In genomic region chr19:1259873-1260748, GRCh38 we compare ENCODE assay signal across 7 cellular contexts. TPM values are rescaled to one million over a fixed set of nuclear protein-coding genes. Genes with fewer than 3 reads are reported as not detected.
DNase-seq lines count a peak whose midpoint lies in the region; ATAC-seq, FAIRE-seq and TF ChIP-seq lines count a peak whose summit lies in the region.

No MANE protein-coding gene starts in this region.

- H3K27ac ChIP-seq in left ventricle myocardium inferior (replicated peaks) (peak overlapping the region; percentile 100), skeletal muscle tissue (ENCODE audit: low read depth, low read length) (peak overlapping the region; percentile 89)

- peak overlapping the region; percentile 93 for H3K27ac Mint-ChIP-seq in activated T-helper 2 cell treated with anti-CD3 and anti-CD28 coated beads, Interferon-gamma antibody, Interleukin-2, Interleukin-4, amounts not matched to agents 10 μg/mL and 5 μg/mL and 100 μg/mL, durations not matched to agents 14 hours and 24 hours and 36 hours

- peaks cover 38% of the 10 kb centered on the region for H3K4me1 Mint-ChIP-seq in activated T-helper 2 cell treated with anti-CD3 and anti-CD28 coated beads, Interferon-gamma antibody, Interleukin-2, Interleukin-4, amounts not matched to agents 10 μg/mL and 5 μg/mL and 100 μg/mL, durations not matched to agents 14 hours and 24 hours and 36 hours (ENCODE audit: low read depth)

- TF ChIP-seq CTCF in left ventricle myocardium inferior (IDR thresholded peaks at IDR 0.05; ENCODE audit: borderline replicate concordance) = no peak

- peak overlapping the region; percentile 82 for H3K4me3 Mint-ChIP-seq in activated T-helper 2 cell treated with anti-CD3 and anti-CD28 coated beads, Interferon-gamma antibody, Interleukin-2, Interleukin-4, amounts not matched to agents 10 μg/mL and 5 μg/mL and 100 μg/mL, durations not matched to agents 14 hours and 24 hours and 36 hours (ENCODE audit: low read depth)

- peaks cover 32% of the 10 kb centered on the region for H3K36me3 ChIP-seq in left ventricle myocardium inferior
- peaks cover 18 to 23% (median 18%) of the 10 kb centered on the region in 3 donors for H3K36me3 ChIP-seq in skeletal muscle tissue (ENCODE audit: control insufficient read depth in 3 of 3, insufficient read depth in 3 of 3, low read length in 3 of 3)

- intact Hi-C loops in activated T-helper 2 cell treated with anti-CD3 and anti-CD28 coated beads, Interferon-gamma antibody, Interleukin-2, Interleukin-4, amounts not matched to agents 10 μg/mL and 5 μg/mL and 100 μg/mL, durations not matched to agents 14 hours and 24 hours and 36 hours (cut with micrococcal nuclease) = loop anchor here (1.0 kb wide), 2 partner anchors 9 to 11 kb away; partner anchors contain the start of gene CIRBP
- intact Hi-C loops in left ventricle myocardium inferior (cut with micrococcal nuclease) = no loop called here

- H3K27me3 Mint-ChIP-seq in activated T-helper 2 cell treated with anti-CD3 and anti-CD28 coated beads, Interferon-gamma antibody, Interleukin-2, Interleukin-4, amounts not matched to agents 10 μg/mL and 5 μg/mL and 100 μg/mL, durations not matched to agents 14 hours and 24 hours and 36 hours (ENCODE audit: low read depth) = no peaks in the 10 kb centered on the region

- H3K27me3 ChIP-seq in left ventricle myocardium inferior (ENCODE audit: low read depth) = no peaks in the 10 kb centered on the region
- no peaks in the 10 kb centered on the region for H3K27me3 ChIP-seq in skeletal muscle tissue (ENCODE audit: control insufficient read depth in 3 of 3, insufficient read depth in 3 of 3, low read length in 3 of 3)

- POLR2A ChIA-PET in HEK293T (lab: Yijun Ruan, JAX) = interaction anchor here (1.1 to 3.2 kb wide), 5 partner anchors 9 to 19 kb away, joined by 5 to 38 read pairs (median 6); partner anchors contain the start of genes ATP5F1D and CIRBP

- no peak for FAIRE-seq in urothelium cell line (lab: Jason Lieb, UNC)

- H3K4me1 ChIP-seq in left ventricle myocardium inferior (peaks cover 85% of the 10 kb centered on the region), skeletal muscle tissue (ENCODE audit: control insufficient read depth in 3 of 3, insufficient read depth in 3 of 3, low read length in 3 of 3) (peaks cover 47 to 65% (median 55%) of the 10 kb centered on the region in 3 donors)

- no peaks in the 10 kb centered on the region for H3K9me3 Mint-ChIP-seq in activated T-helper 2 cell treated with anti-CD3 and anti-CD28 coated beads, Interferon-gamma antibody, Interleukin-2, Interleukin-4, amounts not matched to agents 10 μg/mL and 5 μg/mL and 100 μg/mL, durations not matched to agents 14 hours and 24 hours and 36 hours

- H3K36me3 Mint-ChIP-seq in activated T-helper 2 cell treated with anti-CD3 and anti-CD28 coated beads, Interferon-gamma antibody, Interleukin-2, Interleukin-4, amounts not matched to agents 10 μg/mL and 5 μg/mL and 100 μg/mL, durations not matched to agents 14 hours and 24 hours and 36 hours (ENCODE audit: low read depth) = peaks cover 34% of the 10 kb centered on the region

- CTCF ChIA-PET in HEK293T (lab: Yijun Ruan, JAX) = interaction anchor here (1.4 kb wide), 1 partner anchor 16 kb away, joined by 7 read pairs; no protein-coding TSS in a partner anchor

- peak; percentile 7 for ATAC-seq in GM19395 (IDR thresholded peaks at IDR 0.05; ENCODE audit: unreplicated experiment)

- H3K9me3 ChIP-seq in left ventricle myocardium inferior (replicated peaks) = no peaks in the 10 kb centered on the region
- H3K9me3 ChIP-seq in skeletal muscle tissue (ENCODE audit: control insufficient read depth in 3 of 3, low read length in 3 of 3) = no peaks in the 10 kb centered on the region

- H3K9ac ChIP-seq in skeletal muscle tissue (ENCODE audit: low read depth in 1 of 3, low read length in 3 of 3) = peak overlapping the region in 2 of 3 donors; percentile 57 to 58

- DNase-seq in HK-2 (ENCODE audit: unreplicated experiment) = peak; percentile 37
- DNase-seq in activated T-helper 2 cell treated with anti-CD3 and anti-CD28 coated beads, Interferon-gamma antibody, Interleukin-2, Interleukin-4, amounts not matched to agents 10 μg/mL and 5 μg/mL and 100 μg/mL, durations not matched to agents 14 hours and 24 hours and 36 hours (ENCODE audit: low spot score) = peak; percentile 46
- no peak for DNase-seq in left ventricle myocardium inferior
- DNase-seq in HEK293T (ENCODE audit: extremely low spot score) = no peak
- no peak for DNase-seq in urothelium cell line (ENCODE audit: low spot score)

- H3K4me3 ChIP-seq in left ventricle myocardium inferior (peak overlapping the region; percentile 75), skeletal muscle tissue (ENCODE audit: low read length in 3 of 3) (peak overlapping the region; percentile 7 to 51 (median 49))

TF ChIP-seq in HEK293T, 16 proteins besides CTCF, POLR2A, EP300 and RAD21:
- TF ChIP-seq ARNT (IDR thresholded peaks at IDR 0.05) = no peak
- no peak for TF ChIP-seq FOXM1 (IDR thresholded peaks at IDR 0.05; ENCODE audit: borderline replicate concordance)
- no peak for TF ChIP-seq CTBP1 (IDR thresholded peaks at IDR 0.05; ENCODE audit: borderline replicate concordance)
- no peak for TF ChIP-seq BHLHE40 (IDR thresholded peaks at IDR 0.05; ENCODE audit: borderline replicate concordance)
- TF ChIP-seq, protein P1, sequence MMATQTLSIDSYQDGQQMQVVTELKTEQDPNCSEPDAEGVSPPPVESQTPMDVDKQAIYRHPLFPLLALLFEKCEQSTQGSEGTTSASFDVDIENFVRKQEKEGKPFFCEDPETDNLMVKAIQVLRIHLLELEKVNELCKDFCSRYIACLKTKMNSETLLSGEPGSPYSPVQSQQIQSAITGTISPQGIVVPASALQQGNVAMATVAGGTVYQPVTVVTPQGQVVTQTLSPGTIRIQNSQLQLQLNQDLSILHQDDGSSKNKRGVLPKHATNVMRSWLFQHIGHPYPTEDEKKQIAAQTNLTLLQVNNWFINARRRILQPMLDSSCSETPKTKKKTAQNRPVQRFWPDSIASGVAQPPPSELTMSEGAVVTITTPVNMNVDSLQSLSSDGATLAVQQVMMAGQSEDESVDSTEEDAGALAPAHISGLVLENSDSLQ (IDR thresholded peaks at IDR 0.05) = no peak
- no peak for TF ChIP-seq SP1 (IDR thresholded peaks at IDR 0.05)
- no peak for TF ChIP-seq FOXK2 (IDR thresholded peaks at IDR 0.05)
- no peak for TF ChIP-seq SUZ12 (IDR thresholded peaks at IDR 0.05)
- no peak for TF ChIP-seq LEF1 (IDR thresholded peaks at IDR 0.05; ENCODE audit: borderline replicate concordance)
- TF ChIP-seq FOXA1 (IDR thresholded peaks at IDR 0.05) = no peak
- TF ChIP-seq TARDBP (IDR thresholded peaks at IDR 0.05) = no peak
- TF ChIP-seq ELF4 (IDR thresholded peaks at IDR 0.05) = no peak
- TF ChIP-seq NFRKB (IDR thresholded peaks at IDR 0.05) = no peak
- TF ChIP-seq HDGF (IDR thresholded peaks at IDR 0.05; ENCODE audit: borderline replicate concordance) = no peak
- no peak for TF ChIP-seq ZNF384 (IDR thresholded peaks at IDR 0.05)
- TF ChIP-seq L3MBTL2 (conservative IDR thresholded peaks at IDR 0.05) = no peak

RNA-seq across cellular contexts. Expression of gene CIRBP, which starts 9.0 kb away (rescaled TPM):
- total RNA-seq in activated T-helper 2 cell treated with anti-CD3 and anti-CD28 coated beads, Interferon-gamma antibody, Interleukin-2, Interleukin-4, amounts not matched to agents 10 μg/mL and 5 μg/mL and 100 μg/mL, durations not matched to agents 14 hours and 24 hours and 36 hours = 214 and 226 TPM in 2 replicates
- total RNA-seq in left ventricle myocardium inferior (229 TPM), skeletal muscle tissue (413 TPM)

RNA-seq across cellular contexts. Expression of gene MIDN, which starts 11.7 kb away (rescaled TPM):
- total RNA-seq in activated T-helper 2 cell treated with anti-CD3 and anti-CD28 coated beads, Interferon-gamma antibody, Interleukin-2, Interleukin-4, amounts not matched to agents 10 μg/mL and 5 μg/mL and 100 μg/mL, durations not matched to agents 14 hours and 24 hours and 36 hours = 84.7 and 85.4 TPM in 2 replicates
- total RNA-seq in left ventricle myocardium inferior (60.5 TPM), skeletal muscle tissue (5.2 TPM)

RNA-seq across cellular contexts. Expression of gene FAM174C, which starts 15.2 kb away (rescaled TPM):
- 91.7 and 99.4 TPM in 2 replicates for total RNA-seq in activated T-helper 2 cell treated with anti-CD3 and anti-CD28 coated beads, Interferon-gamma antibody, Interleukin-2, Interleukin-4, amounts not matched to agents 10 μg/mL and 5 μg/mL and 100 μg/mL, durations not matched to agents 14 hours and 24 hours and 36 hours
- 12.4 TPM for total RNA-seq in left ventricle myocardium inferior
- 9.4 TPM for total RNA-seq in skeletal muscle tissue

RNA-seq across cellular contexts. Expression of gene ATP5F1D, which starts 18.6 kb away (rescaled TPM):
- 233 and 240 TPM in 2 replicates for total RNA-seq in activated T-helper 2 cell treated with anti-CD3 and anti-CD28 coated beads, Interferon-gamma antibody, Interleukin-2, Interleukin-4, amounts not matched to agents 10 μg/mL and 5 μg/mL and 100 μg/mL, durations not matched to agents 14 hours and 24 hours and 36 hours
- total RNA-seq in left ventricle myocardium inferior (501 TPM), skeletal muscle tissue (24.5 TPM)

RNA-seq across cellular contexts. Expression of gene CBARP, which starts 22.3 kb away (rescaled TPM):
- 3.5 and 3.7 TPM in 2 replicates for total RNA-seq in activated T-helper 2 cell treated with anti-CD3 and anti-CD28 coated beads, Interferon-gamma antibody, Interleukin-2, Interleukin-4, amounts not matched to agents 10 μg/mL and 5 μg/mL and 100 μg/mL, durations not matched to agents 14 hours and 24 hours and 36 hours
- total RNA-seq in left ventricle myocardium inferior (0.96 TPM), skeletal muscle tissue (not detected)

Comparison
In these comparisons a context has a peak if more than half of its experiments do, and no peak if none do; other contexts are left out.
1. DNase-seq: peak in HK-2 (single experiment) and activated T-helper 2 cell treated with anti-CD3 and anti-CD28 coated beads, Interferon-gamma antibody, Interleukin-2, Interleukin-4, amounts not matched to agents 10 μg/mL and 5 μg/mL and 100 μg/mL, durations not matched to agents 14 hours and 24 hours and 36 hours (single experiment); none in left ventricle myocardium inferior (single experiment), HEK293T (single experiment) and urothelium cell line (single experiment).